Comparison of ENCODE assay signal across 20 cellular contexts in genomic region chr20:7843613-7844012, GRCh38.
DNase-seq lines count a peak whose midpoint lies in the region; ATAC-seq, FAIRE-seq and TF ChIP-seq lines count a peak whose summit lies in the region.
"Had no signal": no experiment of that assay in that cellular context is flagged by ENCODE, and none has a peak within 500 bp of the region (broad histone marks: within the 10 kb centered on the region; RNA-seq: fewer than 3 reads in every experiment).

No MANE protein-coding gene starts in this region.

- peak; percentile 73 for DNase-seq in AG10803 (ENCODE audit: low read depth)
- no peak for DNase-seq in RWPE1 (ENCODE audit: low spot score)
- peak; percentile 82 for DNase-seq in fibroblast of peridontal ligament (ENCODE audit: extremely low read depth)
- peak; percentile 50 to 53 for DNase-seq in psoas muscle
- DNase-seq in MV-4-11 (lab: John Stamatoyannopoulos, UW), result no peak
- no peak for DNase-seq in GM19239 (ENCODE audit: insufficient read length, low spot score)
- DNase-seq in NCI-H510A (lab: John Stamatoyannopoulos, UW), result no peak
- no peak for DNase-seq in glomerular visceral epithelial cell (ENCODE audit: extremely low spot score)
- DNase-seq: activated CD4-positive, alpha-beta T cell treated with anti-CD3 and anti-CD28 coated beads for 36 hours; activated effector memory CD4-positive, alpha-beta T cell treated with anti-CD3 and anti-CD28 coated beads, Interleukin-2, amount 50 U/mL, for 16 hours; dermis blood vessel endothelial cell; NCI-H2029; NCI-H524; OCI-M1; retina; stimulated activated CD4-positive, alpha-beta T cell treated with anti-CD3 and anti-CD28 coated beads, Interleukin-1b, Interleukin-23, amount 100 ng/mL, for 48 hours had no signal

- H3K4me1 ChIP-seq in psoas muscle, result no peaks in the 10 kb centered on the region

- no peaks in the 10 kb centered on the region for H3K36me3 ChIP-seq in psoas muscle (ENCODE audit: insufficient read depth in 1 of 2, low read depth in 1 of 2)
- H3K36me3 ChIP-seq: ascending aorta, esophagus muscularis mucosa had no signal

- intact Hi-C loops in psoas muscle (cut with DNase I), result loop anchor here in 1 of 2 donors (1.0 kb wide), 1 partner anchor 38 kb away; no protein-coding TSS in a partner anchor

- POLR2A ChIA-PET in RWPE1 (lab: Yijun Ruan, JAX; ENCODE audit: low non-redundant PET), result no interaction called here

- no peak for ATAC-seq in psoas muscle
- ATAC-seq: activated CD4-positive, alpha-beta T cell treated with anti-CD3 and anti-CD28 coated beads for 36 hours; SK-N-SH treated with all-trans-retinoic acid at 6 μM for 48 hours had no signal

- CTCF ChIA-PET in RWPE1 (lab: Yijun Ruan, JAX), result interaction anchor here (0.9 kb wide), 1 partner anchor 8 kb away, joined by 3 read pairs; no protein-coding TSS in a partner anchor

- H3K27ac ChIP-seq in RWPE1 (peak overlapping the region; percentile 34; the same call in 1 of the 2 replicates), psoas muscle (no peak overlapping the region)
- H3K27ac ChIP-seq: ascending aorta, esophagus muscularis mucosa had no signal

- no peaks in the 10 kb centered on the region for H3K27me3 ChIP-seq in psoas muscle (ENCODE audit: insufficient read depth in 3 of 3, low read length in 2 of 3)
- H3K27me3 ChIP-seq: ascending aorta, esophagus muscularis mucosa had no signal

- TF ChIP-seq CTCF in AG10803 (conservative IDR thresholded peaks at IDR 0.05; ENCODE audit: low read length), result no peak
- TF ChIP-seq CTCF in RWPE1 (conservative IDR thresholded peaks at IDR 0.05; ENCODE audit: low read depth), result no peak
- no peak for TF ChIP-seq CTCF in psoas muscle (IDR thresholded peaks at IDR 0.05)

- no peaks in the 10 kb centered on the region for H3K9me3 ChIP-seq in psoas muscle
- H3K9me3 ChIP-seq: ascending aorta, esophagus muscularis mucosa had no signal

- FAIRE-seq in GM19239 (lab: Jason Lieb, UNC), result no peak
- FAIRE-seq: H54 had no signal

- no peak overlapping the region for H3K4me3 ChIP-seq in AG10803 (ENCODE audit: low read length)
- no peak overlapping the region for H3K4me3 ChIP-seq in psoas muscle
- H3K4me3 ChIP-seq: ascending aorta, esophagus muscularis mucosa had no signal

Comparison
In these comparisons a context has a peak if more than half of its experiments do, and no peak if none do; other contexts are left out.
1. DNase-seq: peak in AG10803 (single experiment), fibroblast of peridontal ligament (single experiment) and psoas muscle (2 of 2); none in RWPE1 (single experiment), MV-4-11 (single experiment), GM19239 (single experiment), NCI-H510A (single experiment) and glomerular visceral epithelial cell (single experiment).